In genomic region chr21:14952916-14953315, GRCh38 we compare ENCODE assay signal across 16 cellular contexts.
DNase-seq lines count a peak whose midpoint lies in the region; ATAC-seq, FAIRE-seq and TF ChIP-seq lines count a peak whose summit lies in the region.
"Had no signal": no experiment of that assay in that cellular context is flagged by ENCODE, and none has a peak within 500 bp of the region (broad histone marks: within the 10 kb centered on the region; RNA-seq: fewer than 3 reads in every experiment).

No MANE protein-coding gene starts in this region.

- H3K9ac ChIP-seq in astrocyte (ENCODE audit: low read length) = no peak overlapping the region

- H4K20me1 ChIP-seq in astrocyte (ENCODE audit: insufficient read depth, low read length) = no peaks in the 10 kb centered on the region

- no peak overlapping the region for H3K27ac ChIP-seq in cardiac muscle cell
- no peak overlapping the region for H3K27ac ChIP-seq in astrocyte (ENCODE audit: low read depth, low read length)
- no peak overlapping the region for H3K27ac ChIP-seq in foreskin keratinocyte
- H3K27ac ChIP-seq: SJSA1 had no signal

- no peaks in the 10 kb centered on the region for H3K79me2 ChIP-seq in astrocyte (ENCODE audit: insufficient read depth, low read length)

- intact Hi-C loops in left cardiac atrium (cut with DNase I) = loop anchor here in 1 of 2 donors (10.0 kb wide), 1 partner anchor 58 kb away; no protein-coding TSS in a partner anchor

- peaks cover 12% of the 10 kb centered on the region for H3K4me1 Mint-ChIP-seq in astrocyte (ENCODE audit: low read depth, unreplicated experiment)

- no peak overlapping the region for H3K4me2 ChIP-seq in astrocyte (ENCODE audit: low read length)

- no peak overlapping the region for H2AFZ ChIP-seq in astrocyte (ENCODE audit: low read depth, low read length)

- ATAC-seq in left cardiac atrium = no peak
- no peak for ATAC-seq in foreskin keratinocyte
- ATAC-seq in HG03175 (IDR thresholded peaks at IDR 0.05; ENCODE audit: unreplicated experiment) = no peak

- FAIRE-seq in astrocyte (lab: Jason Lieb, UNC) = no peak

- H3K36me3 Mint-ChIP-seq in astrocyte (ENCODE audit: low read depth, unreplicated experiment) = no peaks in the 10 kb centered on the region

- no peaks in the 10 kb centered on the region for H3K27me3 ChIP-seq in cardiac muscle cell
- no peaks in the 10 kb centered on the region for H3K27me3 ChIP-seq in astrocyte (ENCODE audit: insufficient read depth, low read length)
- H3K27me3 ChIP-seq in foreskin keratinocyte = no peaks in the 10 kb centered on the region
- H3K27me3 ChIP-seq in MG63 = no peaks in the 10 kb centered on the region
- H3K27me3 ChIP-seq: SJSA1 had no signal

- TF ChIP-seq CTCF in cardiac muscle cell (IDR thresholded peaks at IDR 0.05; ENCODE audit: low read depth, low read length) (peak; percentile 21), astrocyte (IDR thresholded peaks at IDR 0.05; ENCODE audit: insufficient read depth, low read depth, low read length) (peak; percentile 6), foreskin keratinocyte (conservative IDR thresholded peaks at IDR 0.05) (peak; percentile 35)

- H3K9me3 Mint-ChIP-seq in astrocyte (ENCODE audit: unreplicated experiment) = peaks cover 3% of the 10 kb centered on the region

- H3K9me3 ChIP-seq in cardiac muscle cell (ENCODE audit: low read depth) (no peaks in the 10 kb centered on the region), astrocyte (ENCODE audit: insufficient read depth, low read depth, low read length) (no peaks in the 10 kb centered on the region), MG63 (no peaks in the 10 kb centered on the region; the same call in 1 of the 2 replicates)
- H3K9me3 ChIP-seq: SJSA1 had no signal

- H3K4me3 Mint-ChIP-seq in astrocyte (ENCODE audit: unreplicated experiment) = no peak overlapping the region

- DNase-seq in cardiac muscle cell (ENCODE audit: low read depth in 1 of 2, low spot score in 1 of 2) = peak in 1 of 2 donors; percentile 41
- DNase-seq in left cardiac atrium = no peak
- DNase-seq in astrocyte (ENCODE audit: low read depth) = no peak
- no peak for DNase-seq in foreskin keratinocyte
- no peak for DNase-seq in MG63
- DNase-seq in effector CD4-positive, alpha-beta T cell = no peak
- DNase-seq in activated CD4-positive, alpha-beta T cell treated with anti-CD3 and anti-CD28 coated beads for 48 hours = no peak
- DNase-seq: C1 segment of cervical spinal cord, MV-4-11, NCI-H1417, NCI-H1930, NCI-H2171, NCI-H510A, NCI-H774 had no signal

- no peaks in the 10 kb centered on the region for H3K36me3 ChIP-seq in cardiac muscle cell
- H3K36me3 ChIP-seq in astrocyte (ENCODE audit: insufficient read depth, low read length) = no peaks in the 10 kb centered on the region
- no peaks in the 10 kb centered on the region for H3K36me3 ChIP-seq in MG63
- H3K36me3 ChIP-seq: SJSA1 had no signal

- no peaks in the 10 kb centered on the region for H3K27me3 Mint-ChIP-seq in astrocyte (ENCODE audit: low read depth, unreplicated experiment)

- no peak overlapping the region for H3K4me3 ChIP-seq in cardiac muscle cell
- H3K4me3 ChIP-seq in astrocyte (ENCODE audit: insufficient read depth, low read depth, low read length) = no peak overlapping the region
- H3K4me3 ChIP-seq in MG63 = no peak overlapping the region
- H3K4me3 ChIP-seq: SJSA1 had no signal

- no peak overlapping the region for H3K27ac Mint-ChIP-seq in astrocyte (ENCODE audit: unreplicated experiment)

- H3K4me1 ChIP-seq in cardiac muscle cell (ENCODE audit: low read depth) (no peaks in the 10 kb centered on the region), astrocyte (ENCODE audit: insufficient read depth, low read length) (peaks cover 10% of the 10 kb centered on the region), foreskin keratinocyte (no peaks in the 10 kb centered on the region)
- H3K4me1 ChIP-seq: SJSA1 had no signal
